Comparison of ENCODE assay signal across 19 cellular contexts in genomic region chr14:90818715-90819114, GRCh38.
"Had no signal": no experiment of that assay in that cellular context is flagged by ENCODE, and none has a peak within 500 bp of the region (broad histone marks: within the 10 kb centered on the region; RNA-seq: fewer than 3 reads in every experiment).

No MANE protein-coding gene starts in this region.

- ATAC-seq: K562 had no signal

- H3K9me3 ChIP-seq: SK-N-SH had no signal

- H3K27ac ChIP-seq: KMS-11 had no signal

- H3K4me3 ChIP-seq: K562 had no signal

- H3K4me2 ChIP-seq: KMS-11, SK-N-SH had no signal

- DNase-seq: Kasumi-1, MM.1S, NCI-H1092 treated with DMSO at 0.1 percent for 48 hours, NCI-H1436, NCI-H187, NCI-H2029, NCI-H2081 treated with DMSO at 0.1 percent for 48 hours, NCI-H2171, NCI-H226, NCI-H446, NCI-H510A, NCI-H524 treated with DMSO at 0.1 percent for 48 hours, NCI-H69, NCI-H774, RPMI8226, SHP77, SK-N-SH had no signal

- H3K9ac ChIP-seq: KMS-11, SK-N-SH had no signal
